In genomic region chr19:54473071-54473941, GRCh38 we compare ENCODE assay signal across 1 cellular context.
TF ChIP-seq lines count a peak whose summit lies in the region.

Gene CDC42EP5 (minus strand): TSS chr19:54473296. CDS start chr19:54465547, 7,749 bp downstream.

TF ChIP-seq in K562, 482 proteins besides CTCF, POLR2A, EP300 and RAD21 (continued from another document):
- TF ChIP-seq RBFOX2 (IDR thresholded peaks at IDR 0.05; ENCODE audit: low read depth, low read length): no peak
